In the genomic region with DNA sequence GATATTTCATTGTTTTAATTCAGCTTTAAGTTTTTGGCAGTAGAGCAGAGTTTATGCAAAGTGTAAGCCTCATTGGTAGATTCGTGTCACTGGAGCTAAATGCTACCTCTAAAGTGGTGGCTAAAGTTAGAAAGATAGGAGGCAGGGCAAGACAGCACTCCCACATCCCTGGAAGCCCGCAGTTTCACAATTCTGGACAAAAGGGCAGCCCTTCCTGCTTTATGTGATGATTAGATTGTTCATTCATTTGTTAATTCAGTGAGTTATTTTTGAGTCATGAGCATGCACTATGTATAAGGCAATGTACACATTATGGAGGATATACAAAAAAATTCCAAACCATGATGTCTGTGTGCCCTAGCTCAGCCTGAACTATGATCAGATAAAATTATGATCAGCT, we compare ENCODE assay signal across 11 cellular contexts. TPM values are rescaled to one million over a fixed set of nuclear protein-coding genes. Genes with fewer than 3 reads are reported as not detected.
DNase-seq lines count a peak whose midpoint lies in the region; ATAC-seq and TF ChIP-seq lines count a peak whose summit lies in the region.
"Had no signal": no experiment of that assay in that cellular context is flagged by ENCODE, and none has a peak within 500 bp of the region (broad histone marks: within the 10 kb centered on the region; RNA-seq: fewer than 3 reads in every experiment).

No MANE protein-coding gene starts in this region.

- H3K4me3 ChIP-seq in PC-9 (no peak overlapping the region), epithelial cell of esophagus (ENCODE audit: low read length) (no peak overlapping the region), smooth muscle cell (no peak overlapping the region)
- H3K4me3 ChIP-seq: Peyer's patch had no signal

- no peaks in the 10 kb centered on the region for H4K20me1 ChIP-seq in PC-9 (ENCODE audit: insufficient read depth)
- H4K20me1 ChIP-seq in smooth muscle cell (ENCODE audit: low read depth), result no peaks in the 10 kb centered on the region

- peak overlapping the region; percentile 25; the same call in 1 of the 2 replicates for H2AFZ ChIP-seq in PC-9
- H2AFZ ChIP-seq in smooth muscle cell (ENCODE audit: low read depth), result no peak overlapping the region

- no peaks in the 10 kb centered on the region for H3K9me2 ChIP-seq in PC-9 (ENCODE audit: insufficient read depth)

- POLR2A ChIA-PET in PC-9 (lab: Charles Lee; ENCODE audit: unreplicated experiment), result no interaction called here

- no peak overlapping the region for H3K9ac ChIP-seq in smooth muscle cell (ENCODE audit: low read depth)

- H3K4me2 ChIP-seq in PC-9, result peak overlapping the region; percentile 24
- no peak overlapping the region for H3K4me2 ChIP-seq in smooth muscle cell

- BruUV-seq in PC-9 (replicated peaks; lab: Mats Ljungman, UMichigan), result no TSS peak

- 74% methylated on average over 2 of the region's 2 CpGs for WGBS in smooth muscle cell (ENCODE audit: low lambda C conversion rate)

- CTCF ChIA-PET in PC-9 (lab: Charles Lee), result interaction anchor here (0.6 kb wide), 1 partner anchor 424 kb away, joined by 3 read pairs; no protein-coding TSS in a partner anchor

- H3K27ac ChIP-seq in PC-9 (no peak overlapping the region), smooth muscle cell (ENCODE audit: low read depth) (no peak overlapping the region)
- H3K27ac ChIP-seq: Peyer's patch had no signal

- H3K36me3 ChIP-seq in PC-9 (ENCODE audit: low read depth) (no peaks in the 10 kb centered on the region), smooth muscle cell (ENCODE audit: low read depth) (no peaks in the 10 kb centered on the region)
- H3K36me3 ChIP-seq: Peyer's patch had no signal

- DNase-seq in HPDE6-E6E7 (ENCODE audit: extremely low spot score) (peak; percentile 9), PC-9 (peak in 1 of 2 experiments; percentile 48), epithelial cell of esophagus (ENCODE audit: low read depth) (peak; percentile 76), smooth muscle cell (lab: John Stamatoyannopoulos, UW; ENCODE audit: unreplicated experiment) (no peak), NCI-H446 (lab: John Stamatoyannopoulos, UW) (no peak)
- DNase-seq: NCI-H1092, NCI-H2107, NCI-H345, Peyer's patch had no signal

- H3F3A ChIP-seq in PC-9 (ENCODE audit: insufficient read depth, low read depth) (no peaks in the 10 kb centered on the region), smooth muscle cell (ENCODE audit: low read depth) (no peaks in the 10 kb centered on the region)

- H3K9me3 ChIP-seq in PC-9 (ENCODE audit: insufficient read depth, low read depth), result no peaks in the 10 kb centered on the region
- H3K9me3 ChIP-seq in smooth muscle cell (replicated peaks; ENCODE audit: low read depth), result no peaks in the 10 kb centered on the region
- H3K9me3 ChIP-seq: Peyer's patch had no signal

- no peak for ATAC-seq in HG02852 (IDR thresholded peaks at IDR 0.05; ENCODE audit: unreplicated experiment)
- ATAC-seq in GM21619 (IDR thresholded peaks at IDR 0.05; ENCODE audit: unreplicated experiment), result no peak

- H3K4me1 ChIP-seq in PC-9 (replicated peaks; ENCODE audit: insufficient read depth) (peaks cover 7% of the 10 kb centered on the region; the same call in 1 of the 2 replicates), smooth muscle cell (ENCODE audit: low read depth) (no peaks in the 10 kb centered on the region)
- H3K4me1 ChIP-seq: Peyer's patch had no signal

- TF ChIP-seq CTCF in PC-9 (conservative IDR thresholded peaks at IDR 0.05) (no peak), epithelial cell of esophagus (IDR thresholded peaks at IDR 0.05; ENCODE audit: insufficient read depth, low read depth, low read length, missing control alignments) (no peak), smooth muscle cell (IDR thresholded peaks at IDR 0.05; ENCODE audit: borderline replicate concordance, insufficient read depth, poor library complexity, severe bottlenecking) (no peak)

- intact Hi-C loops in PC-9 (cut with micrococcal nuclease; ENCODE audit: unreplicated experiment), result no loop called here

- H3K79me2 ChIP-seq in PC-9 (ENCODE audit: low read depth), result no peaks in the 10 kb centered on the region
- no peaks in the 10 kb centered on the region for H3K79me2 ChIP-seq in smooth muscle cell (ENCODE audit: low read depth)

- no peaks in the 10 kb centered on the region for H3K27me3 ChIP-seq in PC-9 (ENCODE audit: insufficient read depth, low read depth)
- H3K27me3 ChIP-seq in smooth muscle cell (ENCODE audit: low read depth), result no peaks in the 10 kb centered on the region
- H3K27me3 ChIP-seq: Peyer's patch had no signal

RNA-seq across cellular contexts. Expression of gene EIF3M, which starts 52.1 kb away (rescaled TPM):
- total RNA-seq in PC-9 (2021) (322 and 357 TPM in 2 replicates), smooth muscle cell (536 and 539 TPM in 2 replicates)
- 178 and 193 TPM in 2 replicates for polyA plus RNA-seq in smooth muscle cell

Comparison
In these comparisons a context has a peak if more than half of its experiments do, and no peak if none do; other contexts are left out.
1. DNase-seq: peak in HPDE6-E6E7 (single experiment) and epithelial cell of esophagus (single experiment); none in smooth muscle cell (single experiment) and NCI-H446 (0 of 2).